16 cellular contexts compared by ENCODE assay signal in the genomic region with DNA sequence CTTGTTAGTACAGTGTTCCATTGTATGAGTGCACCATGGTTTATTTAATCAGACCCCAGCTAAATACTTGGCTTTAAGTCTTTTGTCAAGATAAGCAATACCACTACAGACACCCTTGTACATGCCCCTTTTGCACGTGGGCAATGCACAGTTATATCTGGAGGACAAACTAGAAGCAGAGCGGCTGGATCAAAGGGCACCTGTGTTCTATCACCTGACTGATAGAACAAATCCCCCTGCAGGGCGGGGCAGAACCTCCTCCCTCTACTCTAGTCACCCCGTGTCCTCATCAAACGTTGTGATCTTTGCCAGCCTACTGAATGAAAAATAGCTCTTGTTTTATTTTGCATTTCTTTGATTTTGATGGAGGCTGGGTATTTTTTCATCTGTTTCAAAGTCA.
DNase-seq lines count a peak whose midpoint lies in the region; ATAC-seq lines count a peak whose summit lies in the region.
"Had no signal": no experiment of that assay in that cellular context is flagged by ENCODE, and none has a peak within 500 bp of the region (broad histone marks: within the 10 kb centered on the region; RNA-seq: fewer than 3 reads in every experiment).

No MANE protein-coding gene starts in this region.

- H3K4me1 ChIP-seq in thymus (ENCODE audit: control insufficient read depth, insufficient read depth, low read length) = peaks cover 7% of the 10 kb centered on the region

- H3K36me3 Mint-ChIP-seq in activated T-cell treated with anti-CD3 and anti-CD28 coated beads, Interleukin-2, amount 50 U/mL, for 72 hours (ENCODE audit: insufficient read depth in 2 of 2) = no peaks in the 10 kb centered on the region

- H3K9me3 ChIP-seq in thymus (ENCODE audit: control insufficient read depth) = no peaks in the 10 kb centered on the region

- WGBS in thymus = 16% methylated on average over 5 of the region's 5 CpGs

- no peak overlapping the region for H3K4me3 ChIP-seq in thymus (ENCODE audit: low read length)
- H3K4me3 ChIP-seq: coronary artery, GM12878 had no signal

- H3K36me3 ChIP-seq in thymus (ENCODE audit: control insufficient read depth, insufficient read depth) = no peaks in the 10 kb centered on the region

- peaks cover 28% of the 10 kb centered on the region for H3K4me1 Mint-ChIP-seq in activated T-cell treated with anti-CD3 and anti-CD28 coated beads, Interleukin-2, amount 50 U/mL, for 72 hours (ENCODE audit: low read depth)

- peak; percentile 62 to 86 for ATAC-seq in activated T-cell treated with anti-CD3 and anti-CD28 coated beads, Interleukin-2, amount 50 U/mL, for 72 hours (replicated peaks in 1 of 2)
- ATAC-seq: esophagus mucosa, GM12878, left cardiac atrium had no signal

- DNase-seq in stimulated activated CD4-positive, alpha-beta T cell treated with anti-CD3 and anti-CD28 coated beads, Interleukin-15, amount 100 ng/mL, for 24 hours = peak; percentile 12
- DNase-seq in stimulated activated CD4-positive, alpha-beta T cell treated with anti-CD3 and anti-CD28 coated beads, Interleukin-12 subunit alpha, Interleukin-12 subunit beta, amount 100 ng/mL, for 4 hours = no peak
- DNase-seq in NCI-H524 treated with DMSO at 0.1 percent for 48 hours (lab: John Stamatoyannopoulos, UW) (peak; percentile 75), GM19240 (ENCODE audit: insufficient read length, low spot score) (no peak), UCSD-AML1 (lab: John Stamatoyannopoulos, UW; ENCODE audit: unreplicated experiment) (no peak), T-helper 2 cell (no peak)
- peak; percentile 28 to 50 for DNase-seq in activated T-cell treated with anti-CD3 and anti-CD28 coated beads, Interleukin-2, amount 50 U/mL, for 72 hours
- DNase-seq: EL, hypothalamus, left cardiac atrium, NCI-H345, T1000 had no signal

- peak overlapping the region; percentile 11 for H3K27ac ChIP-seq in thymus (ENCODE audit: low read depth)
- H3K27ac ChIP-seq: coronary artery had no signal

- H3K27me3 ChIP-seq in thymus (ENCODE audit: control insufficient read depth, insufficient read depth) = no peaks in the 10 kb centered on the region

- peaks cover 37% of the 10 kb centered on the region for H3K27me3 Mint-ChIP-seq in activated T-cell treated with anti-CD3 and anti-CD28 coated beads, Interleukin-2, amount 50 U/mL, for 72 hours (ENCODE audit: low read depth)

- no peaks in the 10 kb centered on the region for H3K9me3 Mint-ChIP-seq in activated T-cell treated with anti-CD3 and anti-CD28 coated beads, Interleukin-2, amount 50 U/mL, for 72 hours

- H3K4me3 Mint-ChIP-seq in activated T-cell treated with anti-CD3 and anti-CD28 coated beads, Interleukin-2, amount 50 U/mL, for 72 hours = peak overlapping the region in 1 of 2 donors; percentile 16

- no peak overlapping the region for H3K27ac Mint-ChIP-seq in activated T-cell treated with anti-CD3 and anti-CD28 coated beads, Interleukin-2, amount 50 U/mL, for 72 hours

Comparison
In these comparisons a context has a peak if more than half of its experiments do, and no peak if none do; other contexts are left out.
1. DNase-seq: peak in stimulated activated CD4-positive, alpha-beta T cell treated with anti-CD3 and anti-CD28 coated beads, Interleukin-15, amount 100 ng/mL, for 24 hours (single experiment), NCI-H524 treated with DMSO at 0.1 percent for 48 hours (single experiment) and activated T-cell treated with anti-CD3 and anti-CD28 coated beads, Interleukin-2, amount 50 U/mL, for 72 hours (2 of 2); none in stimulated activated CD4-positive, alpha-beta T cell treated with anti-CD3 and anti-CD28 coated beads, Interleukin-12 subunit alpha, Interleukin-12 subunit beta, amount 100 ng/mL, for 4 hours (single experiment), GM19240 (single experiment), UCSD-AML1 (single experiment) and T-helper 2 cell (0 of 5).